1 cellular context compared by ENCODE assay signal in genomic region chr11:70029115-70029830, GRCh38.
TF ChIP-seq lines count a peak whose summit lies in the region.

No MANE protein-coding gene starts in this region.

TF ChIP-seq in SK-N-SH treated with all-trans-retinoic acid at 6 μM for 48 hours, 23 proteins besides CTCF, POLR2A, EP300 and RAD21 (continued from another document):
- TF ChIP-seq, protein P1, sequence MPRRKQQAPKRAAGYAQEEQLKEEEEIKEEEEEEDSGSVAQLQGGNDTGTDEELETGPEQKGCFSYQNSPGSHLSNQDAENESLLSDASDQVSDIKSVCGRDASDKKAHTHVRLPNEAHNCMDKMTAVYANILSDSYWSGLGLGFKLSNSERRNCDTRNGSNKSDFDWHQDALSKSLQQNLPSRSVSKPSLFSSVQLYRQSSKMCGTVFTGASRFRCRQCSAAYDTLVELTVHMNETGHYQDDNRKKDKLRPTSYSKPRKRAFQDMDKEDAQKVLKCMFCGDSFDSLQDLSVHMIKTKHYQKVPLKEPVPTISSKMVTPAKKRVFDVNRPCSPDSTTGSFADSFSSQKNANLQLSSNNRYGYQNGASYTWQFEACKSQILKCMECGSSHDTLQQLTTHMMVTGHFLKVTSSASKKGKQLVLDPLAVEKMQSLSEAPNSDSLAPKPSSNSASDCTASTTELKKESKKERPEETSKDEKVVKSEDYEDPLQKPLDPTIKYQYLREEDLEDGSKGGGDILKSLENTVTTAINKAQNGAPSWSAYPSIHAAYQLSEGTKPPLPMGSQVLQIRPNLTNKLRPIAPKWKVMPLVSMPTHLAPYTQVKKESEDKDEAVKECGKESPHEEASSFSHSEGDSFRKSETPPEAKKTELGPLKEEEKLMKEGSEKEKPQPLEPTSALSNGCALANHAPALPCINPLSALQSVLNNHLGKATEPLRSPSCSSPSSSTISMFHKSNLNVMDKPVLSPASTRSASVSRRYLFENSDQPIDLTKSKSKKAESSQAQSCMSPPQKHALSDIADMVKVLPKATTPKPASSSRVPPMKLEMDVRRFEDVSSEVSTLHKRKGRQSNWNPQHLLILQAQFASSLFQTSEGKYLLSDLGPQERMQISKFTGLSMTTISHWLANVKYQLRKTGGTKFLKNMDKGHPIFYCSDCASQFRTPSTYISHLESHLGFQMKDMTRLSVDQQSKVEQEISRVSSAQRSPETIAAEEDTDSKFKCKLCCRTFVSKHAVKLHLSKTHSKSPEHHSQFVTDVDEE (CRISPR knock-in tag; IDR thresholded peaks at IDR 0.05) = no peak
